ENCODE assay signal across 27 cellular contexts in genomic region chr12:107258780-107259179, GRCh38.
"Had no signal": no experiment of that assay in that cellular context is flagged by ENCODE, and none has a peak within 500 bp of the region (broad histone marks: within the 10 kb centered on the region; RNA-seq: fewer than 3 reads in every experiment).

No MANE protein-coding gene starts in this region.

- DNase-seq: colonic mucosa; cortex of kidney; dermis blood vessel endothelial cell; dorsolateral prefrontal cortex; effector CD4-positive, alpha-beta T cell; effector CD8-positive, alpha-beta T cell; effector memory CD4-positive, alpha-beta T cell; effector memory CD8-positive, alpha-beta T cell; endodermal cell; erythroblast; esophagus squamous epithelium; foreskin fibroblast; foreskin keratinocyte; foreskin melanocyte; gastrocnemius medialis; glutamatergic neuron; head of caudate nucleus; heart left ventricle; heart right ventricle had no signal

- ATAC-seq: effector memory CD8-positive, alpha-beta T cell; esophagus mucosa; foreskin keratinocyte; gastrocnemius medialis; gastroesophageal sphincter; heart left ventricle; heart right ventricle had no signal

- FAIRE-seq: colon, endometrium, endothelial cell of umbilical vein had no signal

- H3K4me3 ChIP-seq: colonic mucosa, coronary artery, dorsolateral prefrontal cortex, esophagus muscularis mucosa, esophagus squamous epithelium, gastrocnemius medialis, gastroesophageal sphincter, heart left ventricle, heart right ventricle had no signal

- H3K4me1 ChIP-seq: colonic mucosa, esophagus muscularis mucosa, esophagus squamous epithelium, foreskin keratinocyte, gastrocnemius medialis, gastroesophageal sphincter, heart left ventricle, heart right ventricle had no signal

- H3K36me3 ChIP-seq: colonic mucosa, esophagus muscularis mucosa, esophagus squamous epithelium, gastrocnemius medialis, gastroesophageal sphincter, heart left ventricle, heart right ventricle had no signal

- H3K27me3 ChIP-seq: colonic mucosa, esophagus muscularis mucosa, foreskin keratinocyte, gastrocnemius medialis had no signal

- H3K9me3 ChIP-seq: colonic mucosa, esophagus squamous epithelium, gastrocnemius medialis had no signal

- H3K27ac ChIP-seq: colonic mucosa, coronary artery, dorsolateral prefrontal cortex, epithelial cell of prostate, esophagus muscularis mucosa, esophagus squamous epithelium, foreskin keratinocyte, gastrocnemius medialis, gastroesophageal sphincter, heart left ventricle, heart right ventricle had no signal
